ENCODE assay signal across 8 cellular contexts in genomic region chr12:57837779-57838562, GRCh38. TPM values are rescaled to one million over a fixed set of nuclear protein-coding genes. Genes with fewer than 3 reads are reported as not detected.
DNase-seq lines count a peak whose midpoint lies in the region; ATAC-seq and TF ChIP-seq lines count a peak whose summit lies in the region.

No MANE protein-coding gene starts in this region.

- no peak for DNase-seq in activated CD8-positive, alpha-beta memory T cell treated with anti-CD3 and anti-CD28 coated beads, Interleukin-2, amount 10 ng/mL, durations not matched to agents 7 days and 5 days
- DNase-seq in activated CD8-positive, alpha-beta memory T cell treated with anti-CD3 and anti-CD28 coated beads for 24 hours: no peak
- no peak for DNase-seq in Peyer's patch
- peak; percentile 81 for DNase-seq in dermis blood vessel endothelial cell
- no peak for DNase-seq in SK-N-DZ (ENCODE audit: low spot score)
- DNase-seq in GM20000 (ENCODE audit: low spot score): no peak

- H3K27ac ChIP-seq in Peyer's patch (peak overlapping the region; percentile 25 to 71 (median 50)), muscle layer of duodenum (ENCODE audit: low read length) (peak overlapping the region; percentile 35)

- no peak overlapping the region for H3K4me3 Mint-ChIP-seq in activated CD8-positive, alpha-beta memory T cell treated with anti-CD3 and anti-CD28 coated beads, Interleukin-2, amount 10 ng/mL, durations not matched to agents 7 days and 5 days

- no peaks in the 10 kb centered on the region for H3K27me3 Mint-ChIP-seq in activated CD8-positive, alpha-beta memory T cell treated with anti-CD3 and anti-CD28 coated beads, Interleukin-2, amount 10 ng/mL, durations not matched to agents 7 days and 5 days

- H3K4me1 Mint-ChIP-seq in activated CD8-positive, alpha-beta memory T cell treated with anti-CD3 and anti-CD28 coated beads, Interleukin-2, amount 10 ng/mL, durations not matched to agents 7 days and 5 days: peaks cover 86% of the 10 kb centered on the region

- CTCF ChIA-PET in activated CD8-positive, alpha-beta memory T cell treated with anti-CD3 and anti-CD28 coated beads, Interleukin-2, amount 10 ng/mL, durations not matched to agents 7 days and 5 days (lab: Charles Lee): interaction anchor here (0.9 to 7.7 kb wide), 8 partner anchors 9 to 81 kb away, joined by 3 to 56 read pairs (median 7); partner anchors contain the start of genes CTDSP2, EEF1AKMT3, METTL1 and TSFM

- H3K9me3 ChIP-seq in Peyer's patch: no peaks in the 10 kb centered on the region
- H3K9me3 ChIP-seq in muscle layer of duodenum (ENCODE audit: control insufficient read depth in 1 of 2, low read length in 2 of 2): no peaks in the 10 kb centered on the region

- ATAC-seq in activated CD8-positive, alpha-beta memory T cell treated with anti-CD3 and anti-CD28 coated beads, Interleukin-2, amount 10 ng/mL, durations not matched to agents 7 days and 5 days: peak; percentile 38
- ATAC-seq in GM18498 (IDR thresholded peaks at IDR 0.05; ENCODE audit: unreplicated experiment): no peak

- TF ChIP-seq CTCF in Peyer's patch (IDR thresholded peaks at IDR 0.05) (no peak), GM20000 (IDR thresholded peaks at IDR 0.05; ENCODE audit: extremely low read depth, missing control alignments) (no peak)

- H3K27ac Mint-ChIP-seq in activated CD8-positive, alpha-beta memory T cell treated with anti-CD3 and anti-CD28 coated beads, Interleukin-2, amount 10 ng/mL, durations not matched to agents 7 days and 5 days: peak overlapping the region; percentile 84

- H3K4me3 ChIP-seq in Peyer's patch: peak overlapping the region in 1 of 4 donors; percentile 6
- H3K4me3 ChIP-seq in muscle layer of duodenum (ENCODE audit: low read depth in 1 of 2, low read length in 2 of 2): peak overlapping the region; percentile 30 to 34

- no peaks in the 10 kb centered on the region for H3K27me3 ChIP-seq in Peyer's patch
- no peaks in the 10 kb centered on the region for H3K27me3 ChIP-seq in muscle layer of duodenum (ENCODE audit: low read depth, low read length)

- TF ChIP-seq POLR2A in Peyer's patch (IDR thresholded peaks at IDR 0.05): no peak

- no peaks in the 10 kb centered on the region for H3K9me3 Mint-ChIP-seq in activated CD8-positive, alpha-beta memory T cell treated with anti-CD3 and anti-CD28 coated beads, Interleukin-2, amount 10 ng/mL, durations not matched to agents 7 days and 5 days (ENCODE audit: low read depth)

- H3K4me1 ChIP-seq in Peyer's patch: peaks cover 22 to 100% (median 79%) of the 10 kb centered on the region in 4 donors
- H3K4me1 ChIP-seq in muscle layer of duodenum (ENCODE audit: control insufficient read depth in 1 of 2, insufficient read depth in 2 of 2, low read length in 2 of 2): peaks cover 88 to 99% of the 10 kb centered on the region in 2 donors

- H3K36me3 ChIP-seq in Peyer's patch (peaks cover 0 to 3% (median 0%) of the 10 kb centered on the region in 3 donors), muscle layer of duodenum (ENCODE audit: control insufficient read depth in 1 of 2, insufficient read depth in 2 of 2, low read length in 2 of 2) (peaks cover 0 to 6% of the 10 kb centered on the region in 2 donors)

- H3K36me3 Mint-ChIP-seq in activated CD8-positive, alpha-beta memory T cell treated with anti-CD3 and anti-CD28 coated beads, Interleukin-2, amount 10 ng/mL, durations not matched to agents 7 days and 5 days: no peaks in the 10 kb centered on the region

RNA-seq across cellular contexts. Expression of gene CTDSP2, which starts 8.6 kb away (rescaled TPM):
- total RNA-seq in activated CD8-positive, alpha-beta memory T cell treated with anti-CD3 and anti-CD28 coated beads, Interleukin-2, amount 10 ng/mL, durations not matched to agents 7 days and 5 days: 100 to 1,000 TPM in 1 of 2 experiments, 10 to 100 TPM in 1; 76.2 to 103 TPM
- total RNA-seq in Peyer's patch: 100 to 1,000 TPM in 3 of 4 donors, 10 to 100 TPM in 1; 87.5 to 196 (median 128) TPM
- 85.4 and 140 TPM in 2 replicates for total RNA-seq in dermis blood vessel endothelial cell
- 43.8 and 49.4 TPM in 2 replicates for polyA plus RNA-seq in SK-N-DZ (2014; cell fraction: cytosol; rRNA removed)
- 45.8 and 57.4 TPM in 2 replicates for polyA plus RNA-seq in SK-N-DZ (2014; cell fraction: nucleus; rRNA removed)

RNA-seq across cellular contexts. Expression of gene AVIL, which starts 19.4 kb away (rescaled TPM):
- 1 to 10 TPM in 1 of 2 experiments, under 1 TPM in 1; 0.79 to 2.0 TPM for total RNA-seq in activated CD8-positive, alpha-beta memory T cell treated with anti-CD3 and anti-CD28 coated beads, Interleukin-2, amount 10 ng/mL, durations not matched to agents 7 days and 5 days
- total RNA-seq in Peyer's patch (10 to 100 TPM; 12.4 to 20.8 (median 16.8) TPM), dermis blood vessel endothelial cell (2.7 and 4.4 TPM in 2 replicates)
- polyA plus RNA-seq in SK-N-DZ (2014; cell fraction: cytosol; rRNA removed): 0.63 and 1.1 TPM in 2 replicates
- polyA plus RNA-seq in SK-N-DZ (2014; cell fraction: nucleus; rRNA removed): 4.4 and 4.9 TPM in 2 replicates

RNA-seq across cellular contexts. Expression of gene TSFM, which starts 55.4 kb away (rescaled TPM):
- 10 to 100 TPM; 32.2 to 45.8 TPM for total RNA-seq in activated CD8-positive, alpha-beta memory T cell treated with anti-CD3 and anti-CD28 coated beads, Interleukin-2, amount 10 ng/mL, durations not matched to agents 7 days and 5 days
- total RNA-seq in Peyer's patch: 10 to 100 TPM in 3 of 4 donors, 1 to 10 TPM in 1; 9.4 to 21.2 (median 13.7) TPM
- total RNA-seq in dermis blood vessel endothelial cell: 23.0 and 27.5 TPM in 2 replicates
- polyA plus RNA-seq in SK-N-DZ (2014; cell fraction: cytosol; rRNA removed): 69.4 and 76.1 TPM in 2 replicates
- 49.0 and 61.3 TPM in 2 replicates for polyA plus RNA-seq in SK-N-DZ (2014; cell fraction: nucleus; rRNA removed)
